13 cellular contexts compared by ENCODE assay signal in the genomic region with DNA sequence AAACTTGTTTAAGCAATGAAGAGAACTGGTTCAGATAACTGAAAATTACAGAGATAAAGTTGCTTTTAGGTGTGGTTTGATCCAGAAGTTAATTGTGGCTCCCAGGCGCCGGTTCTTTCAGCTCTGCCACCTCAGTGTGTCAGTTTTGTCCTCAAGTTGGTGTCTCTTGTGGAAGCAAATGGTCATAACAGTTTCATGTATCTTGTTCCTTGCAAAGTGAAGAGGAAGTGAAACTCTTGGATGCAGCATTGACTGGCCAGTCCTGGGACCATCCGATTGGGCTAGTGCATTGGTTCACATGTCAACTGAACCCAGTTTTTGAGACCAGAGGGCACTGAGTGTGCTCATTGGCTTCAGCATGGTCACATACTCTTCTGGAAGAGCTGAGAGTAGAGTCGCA.
DNase-seq lines count a peak whose midpoint lies in the region; ATAC-seq lines count a peak whose summit lies in the region.
"Had no signal": no experiment of that assay in that cellular context is flagged by ENCODE, and none has a peak within 500 bp of the region (broad histone marks: within the 10 kb centered on the region; RNA-seq: fewer than 3 reads in every experiment).

No MANE protein-coding gene starts in this region.

- ATAC-seq in GM18517 (IDR thresholded peaks at IDR 0.05; ENCODE audit: unreplicated experiment) (peak; percentile 39), GM21515 (IDR thresholded peaks at IDR 0.05; ENCODE audit: unreplicated experiment) (peak; percentile 43), HG03280 (IDR thresholded peaks at IDR 0.05; ENCODE audit: unreplicated experiment) (peak; percentile 41), sciatic nerve (no peak)

- intact Hi-C loops in sciatic nerve (cut with DNase I), result no loop called here

- peak; percentile 58 for DNase-seq in OCI-M1 (lab: John Stamatoyannopoulos, UW)
- no peak for DNase-seq in activated T-cell treated with anti-CD3 and anti-CD28 coated beads, Interleukin-2, amount 50 U/mL, for 48 hours
- no peak for DNase-seq in COLO829 (ENCODE audit: low spot score)
- DNase-seq in sciatic nerve (ENCODE audit: low spot score), result no peak
- DNase-seq in activated CD4-positive, alpha-beta T cell treated with anti-CD3 and anti-CD28 coated beads for 48 hours, result no peak
- DNase-seq: activated naive CD8-positive, alpha-beta T cell treated with anti-CD3 and anti-CD28 coated beads, Interleukin-2, amount 10 ng/mL, durations not matched to agents 7 days and 5 days; immature natural killer cell; KG1; stimulated activated CD4-positive, alpha-beta T cell treated with anti-CD3 and anti-CD28 coated beads, Interleukin-2, amount 100 ng/mL, for 48 hours; stimulated activated naive CD4-positive, alpha-beta T cell had no signal
